In the genomic region with DNA sequence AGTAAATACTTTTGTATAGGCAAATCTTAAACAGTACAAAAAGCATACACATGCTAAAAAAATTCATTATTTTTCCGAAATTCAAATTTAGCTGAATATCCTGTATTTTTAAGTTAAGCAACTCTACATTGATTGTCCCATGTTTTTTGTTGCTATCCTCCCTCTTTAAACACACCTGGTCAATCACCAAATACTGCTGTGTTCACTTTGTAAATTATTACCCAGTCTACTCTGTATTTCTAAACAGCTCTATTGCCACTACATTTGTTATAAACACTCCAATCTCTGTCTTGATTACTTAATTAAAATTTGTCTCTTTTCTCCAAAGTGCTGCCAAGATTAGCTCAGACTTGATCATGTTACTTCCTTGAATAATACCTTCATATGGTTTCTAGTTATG, we compare ENCODE assay signal across 11 cellular contexts.
"Had no signal": no experiment of that assay in that cellular context is flagged by ENCODE, and none has a peak within 500 bp of the region (broad histone marks: within the 10 kb centered on the region; RNA-seq: fewer than 3 reads in every experiment).

No MANE protein-coding gene starts in this region.

- H3K4me3 ChIP-seq: GM23248, GM23338, HAP-1 had no signal

- H3K4me1 ChIP-seq: HAP-1 had no signal

- H3K4me2 ChIP-seq: GM23338 had no signal

- H3K9ac ChIP-seq: GM23248 had no signal

- H3K36me3 ChIP-seq: HAP-1 had no signal

- DNase-seq: GM23248, GOT3, H7, H9, HCEC 1CT, HFFc6 had no signal

- ATAC-seq: GM23338, HCT116 had no signal

- H3K9me3 ChIP-seq: HAP-1 had no signal

- H2AFZ ChIP-seq: GM23248, GM23338 had no signal

- H3K27ac ChIP-seq: GM23248 had no signal

- FAIRE-seq: H1, H54 had no signal
